13 cellular contexts compared by ENCODE assay signal in genomic region chr10:80154626-80154977, GRCh38. TPM values are rescaled to one million over a fixed set of nuclear protein-coding genes. Genes with fewer than 3 reads are reported as not detected.
DNase-seq lines count a peak whose midpoint lies in the region; ATAC-seq and TF ChIP-seq lines count a peak whose summit lies in the region.
"Had no signal": no experiment of that assay in that cellular context is flagged by ENCODE, and none has a peak within 500 bp of the region (broad histone marks: within the 10 kb centered on the region; RNA-seq: fewer than 3 reads in every experiment).

No MANE protein-coding gene starts in this region.

- no TSS peak for BruUV-seq in A673 (replicated peaks; lab: Mats Ljungman, UMichigan)

- H3K27ac ChIP-seq in coronary artery: peak overlapping the region; percentile 86 to 95
- H3K27ac ChIP-seq in osteoblast (ENCODE audit: low read depth, low read length): peak overlapping the region; percentile 97
- no peak overlapping the region for H3K27ac ChIP-seq in A673 (ENCODE audit: low read depth, low read length, poor library complexity, severe bottlenecking)

- H3K27me3 ChIP-seq in osteoblast (ENCODE audit: insufficient read depth, low read length): no peaks in the 10 kb centered on the region
- no peaks in the 10 kb centered on the region for H3K27me3 ChIP-seq in A673 (replicated peaks; ENCODE audit: insufficient read depth, low read depth, low read length, poor library complexity)

- H3K36me3 ChIP-seq in osteoblast (ENCODE audit: insufficient read depth, low read length) (peaks cover 62% of the 10 kb centered on the region), A673 (ENCODE audit: insufficient read depth, low read length, poor library complexity, severe bottlenecking) (peaks cover 36% of the 10 kb centered on the region)

- CTCF ChIA-PET in A673 (lab: Charles Lee): interaction anchor here (1.1 kb wide), 1 partner anchor 10 kb away, joined by 3 read pairs; no protein-coding TSS in a partner anchor

- H3K9me3 Mint-ChIP-seq in activated T-cell treated with anti-CD3 and anti-CD28 coated beads, Interleukin-2, amount 50 U/mL, for 24 hours: peaks cover 12% of the 10 kb centered on the region
- no peaks in the 10 kb centered on the region for H3K9me3 Mint-ChIP-seq in type B pancreatic cell
- H3K9me3 Mint-ChIP-seq: dendritic cell treated with granulocyte-macrophage colony-stimulating factor and Interleukin-4, amounts not matched to agents 40 ng/mL and 50 ng/mL, for 4 days had no signal

- intact Hi-C loops in A673 (cut with micrococcal nuclease; ENCODE audit: unreplicated experiment): no loop called here

- POLR2A ChIA-PET in A673 (lab: Charles Lee; ENCODE audit: low non-redundant PET): no interaction called here

- no peak for DNase-seq in activated T-cell treated with anti-CD3 and anti-CD28 coated beads, Interleukin-2, amount 50 U/mL, for 24 hours
- DNase-seq in activated T-cell treated with anti-CD3 and anti-CD28 coated beads, Interleukin-2, amount 50 U/mL, for 48 hours: no peak
- DNase-seq in coronary artery (ENCODE audit: low spot score): no peak
- no peak for DNase-seq in osteoblast (ENCODE audit: insufficient read length, low spot score, missing footprints)
- no peak for DNase-seq in type B pancreatic cell (ENCODE audit: extremely low spot score, unreplicated experiment)
- DNase-seq in A673 (ENCODE audit: low spot score): no peak
- DNase-seq: NCI-H1105, NCI-H510A had no signal

- H3K9me3 ChIP-seq in osteoblast (ENCODE audit: low read depth, low read length) (no peaks in the 10 kb centered on the region), A673 (ENCODE audit: low read depth, low read length, poor library complexity, severe bottlenecking) (peaks cover 4% of the 10 kb centered on the region)

- H3K79me2 ChIP-seq in osteoblast (ENCODE audit: insufficient read depth, low read length): peaks cover 13% of the 10 kb centered on the region

- peaks cover 44% of the 10 kb centered on the region for H3K4me1 ChIP-seq in osteoblast (ENCODE audit: insufficient read depth, low read length)
- H3K4me1 ChIP-seq in A673 (ENCODE audit: insufficient read depth, low read length, poor library complexity, severe bottlenecking): peaks cover 21% of the 10 kb centered on the region

- H3K4me3 Mint-ChIP-seq in activated T-cell treated with anti-CD3 and anti-CD28 coated beads, Interleukin-2, amount 50 U/mL, for 24 hours: no peak overlapping the region
- no peak overlapping the region for H3K4me3 Mint-ChIP-seq in type B pancreatic cell
- H3K4me3 Mint-ChIP-seq: dendritic cell treated with granulocyte-macrophage colony-stimulating factor and Interleukin-4, amounts not matched to agents 40 ng/mL and 50 ng/mL, for 4 days had no signal

- H3K36me3 Mint-ChIP-seq in activated T-cell treated with anti-CD3 and anti-CD28 coated beads, Interleukin-2, amount 50 U/mL, for 24 hours (ENCODE audit: low read depth): peaks cover 100% of the 10 kb centered on the region
- H3K36me3 Mint-ChIP-seq in type B pancreatic cell: peaks cover 43% of the 10 kb centered on the region

- peaks cover 15% of the 10 kb centered on the region for H3K4me1 Mint-ChIP-seq in activated T-cell treated with anti-CD3 and anti-CD28 coated beads, Interleukin-2, amount 50 U/mL, for 24 hours (ENCODE audit: low read depth)
- H3K4me1 Mint-ChIP-seq in type B pancreatic cell (ENCODE audit: unreplicated experiment): peaks cover 19% of the 10 kb centered on the region

- ATAC-seq in GM18498 (IDR thresholded peaks at IDR 0.05; ENCODE audit: unreplicated experiment): no peak
- ATAC-seq in HG02884 (IDR thresholded peaks at IDR 0.05; ENCODE audit: unreplicated experiment): no peak

- TF ChIP-seq CTCF in coronary artery (IDR thresholded peaks at IDR 0.05) (no peak), osteoblast (IDR thresholded peaks at IDR 0.05; ENCODE audit: extremely low read depth, low read depth, low read length) (no peak), type B pancreatic cell (conservative IDR thresholded peaks at IDR 0.05) (no peak), A673 (conservative IDR thresholded peaks at IDR 0.05; ENCODE audit: low read depth, low read length) (no peak)

- H3K27ac Mint-ChIP-seq in activated T-cell treated with anti-CD3 and anti-CD28 coated beads, Interleukin-2, amount 50 U/mL, for 24 hours: peak overlapping the region; percentile 85
- peak overlapping the region; percentile 48 for H3K27ac Mint-ChIP-seq in type B pancreatic cell
- H3K27ac Mint-ChIP-seq: dendritic cell treated with granulocyte-macrophage colony-stimulating factor and Interleukin-4, amounts not matched to agents 40 ng/mL and 50 ng/mL, for 4 days had no signal

- H3K4me3 ChIP-seq in coronary artery (no peak overlapping the region), osteoblast (ENCODE audit: insufficient read depth, low read length) (peak overlapping the region; percentile 9), A673 (ENCODE audit: low read depth, low read length, poor library complexity, severe bottlenecking) (no peak overlapping the region)

- H3K4me2 ChIP-seq in osteoblast (ENCODE audit: insufficient read depth, low read length): peak overlapping the region; percentile 68

- H3K27me3 Mint-ChIP-seq in activated T-cell treated with anti-CD3 and anti-CD28 coated beads, Interleukin-2, amount 50 U/mL, for 24 hours: no peaks in the 10 kb centered on the region
- H3K27me3 Mint-ChIP-seq in type B pancreatic cell: no peaks in the 10 kb centered on the region
- H3K27me3 Mint-ChIP-seq: dendritic cell treated with granulocyte-macrophage colony-stimulating factor and Interleukin-4, amounts not matched to agents 40 ng/mL and 50 ng/mL, for 4 days had no signal

- H4K20me1 ChIP-seq in osteoblast (ENCODE audit: insufficient read depth, low read length): peaks cover 6% of the 10 kb centered on the region

- no peak overlapping the region for H2AFZ ChIP-seq in osteoblast (ENCODE audit: low read length)

RNA-seq across cellular contexts. Expression of gene PLAC9, which starts 22.1 kb away (rescaled TPM):
- total RNA-seq in osteoblast (17.1 and 19.2 TPM in 2 replicates), type B pancreatic cell (ENCODE audit: low replicate concordance) (8.2 TPM in 1 of 2 replicates, not detected in the other), A673 (2021) (not detected in 2 replicates)
- total RNA-seq: activated CD8-positive, alpha-beta memory T cell treated with anti-CD3 and anti-CD28 coated beads for 36 hours; mononuclear cell had no signal

RNA-seq across cellular contexts. Expression of gene ANXA11, which starts 50.7 kb away (rescaled TPM):
- total RNA-seq in osteoblast (112 and 113 TPM in 2 replicates), type B pancreatic cell (ENCODE audit: low replicate concordance) (122 and 248 TPM in 2 replicates), A673 (2021) (118 and 119 TPM in 2 replicates)
